In the genomic region with DNA sequence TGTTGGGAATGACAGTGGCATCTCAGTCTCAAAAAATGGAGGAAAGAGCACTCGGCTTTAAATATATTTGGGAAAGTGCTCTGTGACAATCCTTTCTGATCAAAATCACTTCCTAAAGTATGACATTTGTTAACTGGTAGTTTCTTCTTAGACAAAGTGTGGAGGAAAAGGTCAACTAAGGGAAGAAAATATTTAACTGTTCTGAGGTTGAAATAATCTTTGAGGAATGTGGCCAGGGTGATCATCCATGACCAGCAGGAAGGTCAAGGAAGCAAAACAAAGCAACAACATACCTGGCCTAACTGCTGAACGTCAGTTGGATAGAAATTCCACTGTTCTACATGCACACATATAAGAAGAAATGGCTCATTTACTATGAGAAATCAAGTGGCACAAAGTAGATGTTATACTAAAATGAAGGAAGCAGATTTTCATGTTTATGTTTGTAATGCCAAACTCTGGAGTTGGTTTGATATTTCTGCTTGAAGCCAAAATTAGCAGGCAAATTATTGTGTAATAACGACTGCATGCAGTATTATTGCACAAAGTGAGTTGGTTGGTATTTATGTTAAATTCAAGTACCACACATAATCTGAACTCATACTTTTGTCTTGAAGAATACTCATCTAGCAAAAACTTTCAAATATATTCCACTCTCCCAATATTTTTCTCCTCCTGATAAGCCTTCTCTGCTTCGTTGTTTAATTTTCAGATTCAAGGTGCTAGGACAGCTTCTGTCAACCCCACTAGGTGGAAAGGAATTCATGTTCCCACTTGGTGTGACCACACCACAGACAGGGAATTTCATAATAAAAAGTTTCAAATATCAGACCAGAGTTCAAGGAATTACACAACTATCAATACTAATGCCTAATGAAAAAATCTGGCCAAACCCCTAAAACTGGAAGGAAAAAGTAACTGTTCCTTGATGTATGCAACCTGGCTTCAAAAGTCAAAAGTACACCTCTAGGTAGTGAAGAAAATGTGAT, we compare ENCODE assay signal across 8 cellular contexts.
DNase-seq lines count a peak whose midpoint lies in the region; ATAC-seq and TF ChIP-seq lines count a peak whose summit lies in the region.

No MANE protein-coding gene starts in this region.

- CTCF ChIA-PET in SK-N-SH (lab: Yijun Ruan, JAX): interaction anchor here (1.0 to 2.5 kb wide), 6 partner anchors 40 to 118 kb away, joined by 3 to 9 read pairs (median 4); no protein-coding TSS in a partner anchor

- no peaks in the 10 kb centered on the region for H3K36me3 ChIP-seq in SK-N-SH (replicated peaks in 1 of 2; ENCODE audit: control insufficient read depth in 1 of 2, insufficient read depth in 2 of 2, low read length in 1 of 2)
- no peaks in the 10 kb centered on the region for H3K36me3 ChIP-seq in adipocyte (ENCODE audit: control insufficient read depth, insufficient read depth, low read length, severe bottlenecking)
- no peaks in the 10 kb centered on the region for H3K36me3 ChIP-seq in stomach

- no peak overlapping the region for H3K9ac ChIP-seq in SK-N-SH
- peak overlapping the region; percentile 72 for H3K9ac ChIP-seq in adipocyte (ENCODE audit: low read length)

- DNase-seq in SK-N-SH (no peak), adipocyte (ENCODE audit: low read depth) (peak; percentile 73), immature natural killer cell (no peak), stomach (no peak), T1000 (lab: John Stamatoyannopoulos, UW) (no peak)

- H4K20me1 ChIP-seq in SK-N-SH (ENCODE audit: insufficient read depth): no peaks in the 10 kb centered on the region

- H3K27ac Mint-ChIP-seq in immature natural killer cell: peak overlapping the region; percentile 32 to 79 (median 60)

- H3K4me3 Mint-ChIP-seq in immature natural killer cell: no peak overlapping the region

- H3K79me2 ChIP-seq in SK-N-SH (ENCODE audit: insufficient read depth): peaks cover 5% of the 10 kb centered on the region; the same call in 1 of the 2 replicates

- no peak for TF ChIP-seq EP300 in SK-N-SH (IDR thresholded peaks at IDR 0.05; ENCODE audit: borderline replicate concordance in 1 of 2, low read depth in 1 of 2, low read length in 1 of 2)
- no peak for TF ChIP-seq EP300 in stomach (IDR thresholded peaks at IDR 0.05)

- H3K27me3 ChIP-seq in SK-N-SH (ENCODE audit: insufficient read depth): no peaks in the 10 kb centered on the region
- H3K27me3 ChIP-seq in adipocyte (replicated peaks; ENCODE audit: control insufficient read depth, insufficient read depth, low read length): no peaks in the 10 kb centered on the region
- H3K27me3 ChIP-seq in stomach: no peaks in the 10 kb centered on the region

- H3K4me1 ChIP-seq in SK-N-SH (ENCODE audit: control insufficient read depth in 1 of 2, insufficient read depth in 2 of 2, low read depth in 1 of 2, low read length in 1 of 2) (peaks cover 29 to 39% of the 10 kb centered on the region in 2 experiments; a peak in 3 of 4 replicates), adipocyte (ENCODE audit: control insufficient read depth, insufficient read depth, low read length) (peaks cover 51% of the 10 kb centered on the region), stomach (peaks cover 6 to 67% (median 33%) of the 10 kb centered on the region in 4 donors)

- H3K4me3 ChIP-seq in SK-N-SH (ENCODE audit: low read depth in 2 of 2, low read length in 1 of 2) (no peak overlapping the region), adipocyte (ENCODE audit: low read length) (peak overlapping the region; percentile 53), stomach (no peak overlapping the region)

- no peak for TF ChIP-seq RAD21 in SK-N-SH (IDR thresholded peaks at IDR 0.05; ENCODE audit: low read length)

- no peaks in the 10 kb centered on the region for H3K9me2 ChIP-seq in SK-N-SH

- peak overlapping the region; percentile 72 to 99 for H3K27ac ChIP-seq in SK-N-SH (ENCODE audit: low read depth in 2 of 2, low read length in 1 of 2)
- peak overlapping the region in 4 of 5 donors; percentile 14 to 61 (median 41) for H3K27ac ChIP-seq in stomach

- H3K4me2 ChIP-seq in SK-N-SH: peak overlapping the region; percentile 55

- H3K9me3 ChIP-seq in SK-N-SH: no peaks in the 10 kb centered on the region
- H3K9me3 ChIP-seq in adipocyte (ENCODE audit: control insufficient read depth, low read length): no peaks in the 10 kb centered on the region
- no peaks in the 10 kb centered on the region for H3K9me3 ChIP-seq in stomach

- peaks cover 73 to 95% of the 10 kb centered on the region in 2 donors for H3K4me1 Mint-ChIP-seq in immature natural killer cell

- TF ChIP-seq CTCF in SK-N-SH (IDR thresholded peaks at IDR 0.05) (no peak), stomach (IDR thresholded peaks at IDR 0.05) (no peak)

- H3K9me3 Mint-ChIP-seq in immature natural killer cell: no peaks in the 10 kb centered on the region

- ATAC-seq in SK-N-SH treated with all-trans-retinoic acid at 6 μM for 48 hours (no peak), GM21423 (IDR thresholded peaks at IDR 0.05; ENCODE audit: unreplicated experiment) (no peak), GM18498 (IDR thresholded peaks at IDR 0.05; ENCODE audit: unreplicated experiment) (no peak)

- WGBS in SK-N-SH (ENCODE audit: low lambda C conversion rate): 80% methylated on average over 4 of the region's 4 CpGs
- 55 to 71% (median 64%) methylated on average over 4 of the region's 4 CpGs for WGBS in stomach, 5 donors

- H2AFZ ChIP-seq in SK-N-SH (ENCODE audit: low read depth): no peak overlapping the region

- H3F3A ChIP-seq in SK-N-SH (replicated peaks; ENCODE audit: insufficient read depth): peaks cover 26% of the 10 kb centered on the region

- TF ChIP-seq POLR2A in stomach (IDR thresholded peaks at IDR 0.05): no peak

- H3K36me3 Mint-ChIP-seq in immature natural killer cell: peaks cover 0 to 10% (median 0%) of the 10 kb centered on the region in 3 donors

- peaks cover 0 to 10% (median 8%) of the 10 kb centered on the region in 3 donors for H3K27me3 Mint-ChIP-seq in immature natural killer cell (ENCODE audit: low read depth in 3 of 3)

- POLR2A ChIA-PET in SK-N-SH (lab: Yijun Ruan, JAX): interaction anchor here (0.9 to 1.0 kb wide), 3 partner anchors 11 to 20 kb away, joined by 3 to 5 read pairs (median 3); no protein-coding TSS in a partner anchor

- intact Hi-C loops in stomach (cut with DNase I; ENCODE audit: low total_unique reads): no loop called here

TF ChIP-seq in SK-N-SH, 30 proteins besides CTCF, POLR2A, EP300 and RAD21:
- TF ChIP-seq, protein P1, sequence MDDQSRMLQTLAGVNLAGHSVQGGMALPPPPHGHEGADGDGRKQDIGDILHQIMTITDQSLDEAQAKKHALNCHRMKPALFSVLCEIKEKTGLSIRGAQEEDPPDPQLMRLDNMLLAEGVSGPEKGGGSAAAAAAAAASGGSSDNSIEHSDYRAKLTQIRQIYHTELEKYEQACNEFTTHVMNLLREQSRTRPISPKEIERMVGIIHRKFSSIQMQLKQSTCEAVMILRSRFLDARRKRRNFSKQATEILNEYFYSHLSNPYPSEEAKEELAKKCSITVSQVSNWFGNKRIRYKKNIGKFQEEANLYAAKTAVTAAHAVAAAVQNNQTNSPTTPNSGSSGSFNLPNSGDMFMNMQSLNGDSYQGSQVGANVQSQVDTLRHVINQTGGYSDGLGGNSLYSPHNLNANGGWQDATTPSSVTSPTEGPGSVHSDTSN (IDR thresholded peaks at IDR 0.05): no peak
- no peak for TF ChIP-seq MXI1 (IDR thresholded peaks at IDR 0.05; ENCODE audit: low read depth, low read length)

TF ChIP-seq in SK-N-SH treated with all-trans-retinoic acid at 6 μM for 48 hours, 23 proteins besides CTCF, POLR2A, EP300 and RAD21:
- no peak for TF ChIP-seq GLIS3 (CRISPR knock-in tag; IDR thresholded peaks at IDR 0.05)
- TF ChIP-seq SNAI2 (CRISPR knock-in tag; IDR thresholded peaks at IDR 0.05): no peak
- TF ChIP-seq, protein P2, sequence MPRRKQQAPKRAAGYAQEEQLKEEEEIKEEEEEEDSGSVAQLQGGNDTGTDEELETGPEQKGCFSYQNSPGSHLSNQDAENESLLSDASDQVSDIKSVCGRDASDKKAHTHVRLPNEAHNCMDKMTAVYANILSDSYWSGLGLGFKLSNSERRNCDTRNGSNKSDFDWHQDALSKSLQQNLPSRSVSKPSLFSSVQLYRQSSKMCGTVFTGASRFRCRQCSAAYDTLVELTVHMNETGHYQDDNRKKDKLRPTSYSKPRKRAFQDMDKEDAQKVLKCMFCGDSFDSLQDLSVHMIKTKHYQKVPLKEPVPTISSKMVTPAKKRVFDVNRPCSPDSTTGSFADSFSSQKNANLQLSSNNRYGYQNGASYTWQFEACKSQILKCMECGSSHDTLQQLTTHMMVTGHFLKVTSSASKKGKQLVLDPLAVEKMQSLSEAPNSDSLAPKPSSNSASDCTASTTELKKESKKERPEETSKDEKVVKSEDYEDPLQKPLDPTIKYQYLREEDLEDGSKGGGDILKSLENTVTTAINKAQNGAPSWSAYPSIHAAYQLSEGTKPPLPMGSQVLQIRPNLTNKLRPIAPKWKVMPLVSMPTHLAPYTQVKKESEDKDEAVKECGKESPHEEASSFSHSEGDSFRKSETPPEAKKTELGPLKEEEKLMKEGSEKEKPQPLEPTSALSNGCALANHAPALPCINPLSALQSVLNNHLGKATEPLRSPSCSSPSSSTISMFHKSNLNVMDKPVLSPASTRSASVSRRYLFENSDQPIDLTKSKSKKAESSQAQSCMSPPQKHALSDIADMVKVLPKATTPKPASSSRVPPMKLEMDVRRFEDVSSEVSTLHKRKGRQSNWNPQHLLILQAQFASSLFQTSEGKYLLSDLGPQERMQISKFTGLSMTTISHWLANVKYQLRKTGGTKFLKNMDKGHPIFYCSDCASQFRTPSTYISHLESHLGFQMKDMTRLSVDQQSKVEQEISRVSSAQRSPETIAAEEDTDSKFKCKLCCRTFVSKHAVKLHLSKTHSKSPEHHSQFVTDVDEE (CRISPR knock-in tag; IDR thresholded peaks at IDR 0.05): no peak
- no peak for TF ChIP-seq ZFP3 (CRISPR knock-in tag; IDR thresholded peaks at IDR 0.05)
- no peak for TF ChIP-seq ISL1 (CRISPR knock-in tag; IDR thresholded peaks at IDR 0.05)
- TF ChIP-seq, protein P3, sequence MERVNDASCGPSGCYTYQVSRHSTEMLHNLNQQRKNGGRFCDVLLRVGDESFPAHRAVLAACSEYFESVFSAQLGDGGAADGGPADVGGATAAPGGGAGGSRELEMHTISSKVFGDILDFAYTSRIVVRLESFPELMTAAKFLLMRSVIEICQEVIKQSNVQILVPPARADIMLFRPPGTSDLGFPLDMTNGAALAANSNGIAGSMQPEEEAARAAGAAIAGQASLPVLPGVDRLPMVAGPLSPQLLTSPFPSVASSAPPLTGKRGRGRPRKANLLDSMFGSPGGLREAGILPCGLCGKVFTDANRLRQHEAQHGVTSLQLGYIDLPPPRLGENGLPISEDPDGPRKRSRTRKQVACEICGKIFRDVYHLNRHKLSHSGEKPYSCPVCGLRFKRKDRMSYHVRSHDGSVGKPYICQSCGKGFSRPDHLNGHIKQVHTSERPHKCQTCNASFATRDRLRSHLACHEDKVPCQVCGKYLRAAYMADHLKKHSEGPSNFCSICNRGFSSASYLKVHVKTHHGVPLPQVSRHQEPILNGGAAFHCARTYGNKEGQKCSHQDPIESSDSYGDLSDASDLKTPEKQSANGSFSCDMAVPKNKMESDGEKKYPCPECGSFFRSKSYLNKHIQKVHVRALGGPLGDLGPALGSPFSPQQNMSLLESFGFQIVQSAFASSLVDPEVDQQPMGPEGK (CRISPR knock-in tag; IDR thresholded peaks at IDR 0.05; ENCODE audit: borderline replicate concordance): no peak
- TF ChIP-seq TOX (CRISPR knock-in tag; IDR thresholded peaks at IDR 0.05; ENCODE audit: borderline replicate concordance): no peak
- no peak for TF ChIP-seq ESRRG (CRISPR knock-in tag; IDR thresholded peaks at IDR 0.05)
